13 cellular contexts compared by ENCODE assay signal in the genomic region with DNA sequence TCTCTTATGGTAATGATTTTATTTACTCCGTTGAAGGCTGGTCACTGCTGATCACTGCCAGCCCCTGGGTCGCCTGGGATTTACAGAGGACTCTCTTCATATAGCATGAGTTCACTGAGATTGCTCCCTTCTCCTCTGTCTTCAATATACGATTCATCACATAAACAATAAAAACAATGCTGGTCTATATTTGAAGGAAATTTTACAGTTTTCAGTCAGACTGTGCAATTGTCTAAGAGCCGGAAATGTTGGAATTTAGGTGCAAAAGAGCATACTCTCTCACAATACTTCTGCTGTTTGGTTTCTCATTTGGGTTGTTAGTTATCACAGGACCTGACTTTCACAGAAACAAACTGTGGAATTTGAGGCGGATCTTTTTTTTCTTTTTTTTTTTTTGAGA.
"Had no signal": no experiment of that assay in that cellular context is flagged by ENCODE, and none has a peak within 500 bp of the region (broad histone marks: within the 10 kb centered on the region; RNA-seq: fewer than 3 reads in every experiment).

No MANE protein-coding gene starts in this region.

- H3K9me3 ChIP-seq: body of pancreas, esophagus muscularis mucosa, neutrophil, spleen had no signal

- H3K4me3 ChIP-seq: body of pancreas, esophagus muscularis mucosa, spleen had no signal

- H3K9me3 Mint-ChIP-seq: activated CD4-positive, alpha-beta T cell treated with anti-CD3 and anti-CD28 coated beads, Interleukin-2, amount 10 ng/mL, durations not matched to agents 24 days and 14 days; activated naive CD4-positive, alpha-beta T cell treated with anti-CD3 and anti-CD28 coated beads, Interleukin-2, amount 50 U/mL, for 24 hours; stimulated activated naive B cell treated with anti-CD40 and anti-IgM and Interleukin-4, amounts not matched to agents 10 μg/mL and 1 μg/mL and 100 μg/mL, for 72 hours; T-helper 1 cell treated with Interleukin-12 subunit alpha and Interleukin-12 subunit beta and Interleukin-4 antibody, amounts not matched to agents 30 μg/mL and 1 μg/mL, for 36 hours; type B pancreatic cell; WTC11 had no signal

- H3K27ac ChIP-seq: body of pancreas, neutrophil, spleen had no signal

- H3K27me3 ChIP-seq: body of pancreas, esophagus muscularis mucosa, neutrophil, spleen had no signal

- DNase-seq: activated CD4-positive, alpha-beta T cell treated with anti-CD3 and anti-CD28 coated beads, Interleukin-2, amount 10 ng/mL, durations not matched to agents 24 days and 14 days; activated effector memory CD4-positive, alpha-beta T cell treated with Interleukin-2 at 50 U/mL for 16 hours; body of pancreas; right cardiac atrium; spleen; stimulated activated CD4-positive, alpha-beta T cell treated with anti-CD3 and anti-CD28 coated beads, Interleukin-1b, Interleukin-23, amount 100 ng/mL, for 48 hours; stimulated activated naive B cell treated with anti-CD40 and anti-IgM and Interleukin-4, amounts not matched to agents 10 μg/mL and 1 μg/mL and 100 μg/mL, for 72 hours had no signal

- H3K27ac Mint-ChIP-seq: activated CD4-positive, alpha-beta T cell treated with anti-CD3 and anti-CD28 coated beads, Interleukin-2, amount 10 ng/mL, durations not matched to agents 24 days and 14 days; activated naive CD4-positive, alpha-beta T cell treated with anti-CD3 and anti-CD28 coated beads, Interleukin-2, amount 50 U/mL, for 24 hours; stimulated activated naive B cell treated with anti-CD40 and anti-IgM and Interleukin-4, amounts not matched to agents 10 μg/mL and 1 μg/mL and 100 μg/mL, for 72 hours; T-helper 1 cell treated with Interleukin-12 subunit alpha and Interleukin-12 subunit beta and Interleukin-4 antibody, amounts not matched to agents 30 μg/mL and 1 μg/mL, for 36 hours; type B pancreatic cell; WTC11 had no signal

- H3K36me3 ChIP-seq: esophagus muscularis mucosa, neutrophil, spleen had no signal

- H3K36me3 Mint-ChIP-seq: activated naive CD4-positive, alpha-beta T cell treated with anti-CD3 and anti-CD28 coated beads, Interleukin-2, amount 50 U/mL, for 24 hours; stimulated activated naive B cell treated with anti-CD40 and anti-IgM and Interleukin-4, amounts not matched to agents 10 μg/mL and 1 μg/mL and 100 μg/mL, for 72 hours; type B pancreatic cell; WTC11 had no signal

- H3K4me1 ChIP-seq: body of pancreas had no signal

- H3K27me3 Mint-ChIP-seq: activated CD4-positive, alpha-beta T cell treated with anti-CD3 and anti-CD28 coated beads, Interleukin-2, amount 10 ng/mL, durations not matched to agents 24 days and 14 days; activated naive CD4-positive, alpha-beta T cell treated with anti-CD3 and anti-CD28 coated beads, Interleukin-2, amount 50 U/mL, for 24 hours; stimulated activated naive B cell treated with anti-CD40 and anti-IgM and Interleukin-4, amounts not matched to agents 10 μg/mL and 1 μg/mL and 100 μg/mL, for 72 hours; type B pancreatic cell had no signal

- H3K4me3 Mint-ChIP-seq: activated CD4-positive, alpha-beta T cell treated with anti-CD3 and anti-CD28 coated beads, Interleukin-2, amount 10 ng/mL, durations not matched to agents 24 days and 14 days; activated naive CD4-positive, alpha-beta T cell treated with anti-CD3 and anti-CD28 coated beads, Interleukin-2, amount 50 U/mL, for 24 hours; stimulated activated naive B cell treated with anti-CD40 and anti-IgM and Interleukin-4, amounts not matched to agents 10 μg/mL and 1 μg/mL and 100 μg/mL, for 72 hours; T-helper 1 cell treated with Interleukin-12 subunit alpha and Interleukin-12 subunit beta and Interleukin-4 antibody, amounts not matched to agents 30 μg/mL and 1 μg/mL, for 36 hours; type B pancreatic cell; WTC11 had no signal
